Comparison of ENCODE assay signal across 9 cellular contexts in the genomic region with DNA sequence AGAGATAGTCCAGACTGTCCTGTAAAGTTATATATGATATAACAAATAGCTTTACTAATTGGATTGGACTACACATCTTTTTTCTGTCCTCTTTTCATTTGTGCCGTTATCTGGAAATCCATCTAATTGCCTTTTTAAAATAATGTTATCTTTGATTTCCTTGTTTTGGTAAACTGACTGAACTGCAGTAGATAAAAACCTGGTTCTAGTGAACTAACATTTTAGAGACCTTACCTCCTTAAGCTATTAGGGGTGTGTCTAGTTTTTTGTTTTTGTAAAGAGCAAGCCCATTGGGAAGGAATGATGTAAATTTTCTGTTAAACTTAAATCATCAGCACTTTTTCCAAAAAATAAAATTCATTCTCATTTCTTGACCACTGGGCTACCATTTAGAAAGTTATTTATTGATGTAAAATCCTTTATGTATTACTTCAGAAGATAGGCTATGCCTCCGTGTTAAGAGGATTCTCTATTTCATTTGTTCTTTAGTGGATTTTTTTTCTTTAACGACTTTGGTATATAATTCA. TPM values are rescaled to one million over a fixed set of nuclear protein-coding genes. Genes with fewer than 3 reads are reported as not detected.
DNase-seq lines count a peak whose midpoint lies in the region; ATAC-seq, FAIRE-seq and TF ChIP-seq lines count a peak whose summit lies in the region.
"Had no signal": no experiment of that assay in that cellular context is flagged by ENCODE, and none has a peak within 500 bp of the region (broad histone marks: within the 10 kb centered on the region; RNA-seq: fewer than 3 reads in every experiment).

No MANE protein-coding gene starts in this region.

- H3K79me2 ChIP-seq in Loucy (ENCODE audit: insufficient read depth, low read length): peaks cover 88% of the 10 kb centered on the region

- H3K4me3 ChIP-seq in Loucy (ENCODE audit: low read length, poor library complexity, severe bottlenecking): peak overlapping the region; percentile 90
- peak overlapping the region; percentile 86 for H3K4me3 ChIP-seq in ectodermal cell (ENCODE audit: insufficient read depth, low read depth, low read length)
- peak overlapping the region; percentile 97 to 99 for H3K4me3 ChIP-seq in neutrophil (ENCODE audit: low read depth in 1 of 2, low read length in 1 of 2)

- CTCF ChIA-PET in CD4-positive, alpha-beta T cell (lab: Charles Lee): interaction anchor here (1.4 to 2.0 kb wide), 3 partner anchors 15 to 121 kb away, joined by 4 to 19 read pairs (median 7); a partner anchor contains a TSS
- CTCF ChIA-PET in HEK293T (lab: Yijun Ruan, JAX): no interaction called here

- H3K4me1 Mint-ChIP-seq in CD4-positive, alpha-beta T cell (ENCODE audit: low read depth): peaks cover 68% of the 10 kb centered on the region

- H3K27me3 Mint-ChIP-seq in CD4-positive, alpha-beta T cell: no peaks in the 10 kb centered on the region

- no peak overlapping the region for H2AFZ ChIP-seq in Loucy (ENCODE audit: low read length)

- peak overlapping the region; percentile 100 for H3K4me3 Mint-ChIP-seq in CD4-positive, alpha-beta T cell

- H3K36me3 ChIP-seq in Loucy (ENCODE audit: insufficient read depth, low read length) (peaks cover 24% of the 10 kb centered on the region), ectodermal cell (ENCODE audit: control insufficient read depth, insufficient read depth, low read length) (peaks cover 12% of the 10 kb centered on the region), neutrophil (peaks cover 8% of the 10 kb centered on the region)

- no peaks in the 10 kb centered on the region for H3K9me2 ChIP-seq in Loucy (replicated peaks; ENCODE audit: low read depth, low read length)

- POLR2A ChIA-PET in CD4-positive, alpha-beta T cell (lab: Charles Lee): interaction anchor here (0.6 to 4.4 kb wide), 8 partner anchors 8 to 653 kb away, joined by 4 to 50 read pairs (median 12); a partner anchor contains a TSS
- POLR2A ChIA-PET in HEK293T (lab: Yijun Ruan, JAX): interaction anchor here (1.5 to 3.3 kb wide), 4 partner anchors 13 to 103 kb away, joined by 3 to 34 read pairs (median 20); a partner anchor contains a TSS

- H4K20me1 ChIP-seq in Loucy (ENCODE audit: insufficient read depth, low read length, poor library complexity, severe bottlenecking): peaks cover 67% of the 10 kb centered on the region

- no peaks in the 10 kb centered on the region for H3K9me3 ChIP-seq in CD4-positive, alpha-beta T cell (ENCODE audit: control insufficient read depth, low read length)
- H3K9me3 ChIP-seq in Loucy (ENCODE audit: insufficient read depth, low read depth, low read length) (no peaks in the 10 kb centered on the region), ectodermal cell (ENCODE audit: control insufficient read depth, low read length) (no peaks in the 10 kb centered on the region), neutrophil (no peaks in the 10 kb centered on the region)

- intact Hi-C loops in CD4-positive, alpha-beta T cell (cut with DNase I, micrococcal nuclease): loop anchor here (2.0 to 10.0 kb wide), 9 partner anchors 15 to 571 kb away; a partner anchor contains a TSS

- H3K4me1 ChIP-seq in Loucy (ENCODE audit: insufficient read depth, low read length, poor library complexity, severe bottlenecking) (peaks cover 44% of the 10 kb centered on the region), ectodermal cell (ENCODE audit: control insufficient read depth, insufficient read depth, low read length) (peaks cover 26% of the 10 kb centered on the region), neutrophil (ENCODE audit: control insufficient read depth in 1 of 2, insufficient read depth in 1 of 2, low read depth in 1 of 2, low read length in 1 of 2) (peaks cover 65 to 77% of the 10 kb centered on the region in 2 experiments)

- no peaks in the 10 kb centered on the region for H3K27me3 ChIP-seq in CD4-positive, alpha-beta T cell (ENCODE audit: control insufficient read depth, insufficient read depth, low read length)
- peaks cover 12% of the 10 kb centered on the region for H3K27me3 ChIP-seq in Loucy (ENCODE audit: insufficient read depth, low read length, poor library complexity, severe bottlenecking)
- no peaks in the 10 kb centered on the region for H3K27me3 ChIP-seq in ectodermal cell (ENCODE audit: control insufficient read depth, insufficient read depth, low read length, poor library complexity, severe bottlenecking)
- H3K27me3 ChIP-seq in neutrophil: no peaks in the 10 kb centered on the region

- peaks cover 69% of the 10 kb centered on the region for H3K36me3 Mint-ChIP-seq in CD4-positive, alpha-beta T cell (ENCODE audit: low read depth)

- no peaks in the 10 kb centered on the region for H3F3A ChIP-seq in Loucy (ENCODE audit: low read depth)

- no peak for ATAC-seq in CD4-positive, alpha-beta T cell (ENCODE audit: poor library complexity)
- no peak for ATAC-seq in HG03095 (IDR thresholded peaks at IDR 0.05; ENCODE audit: unreplicated experiment)

- FAIRE-seq in D721Med (lab: Jason Lieb, UNC): no peak
- FAIRE-seq: TTC549 had no signal

- TF ChIP-seq CTCF in CD4-positive, alpha-beta T cell (IDR thresholded peaks at IDR 0.05): no peak
- TF ChIP-seq CTCF in Loucy (conservative IDR thresholded peaks at IDR 0.05; ENCODE audit: low read length) (no peak), neutrophil (IDR thresholded peaks at IDR 0.05) (no peak), D721Med (IDR thresholded peaks at IDR 0.05; ENCODE audit: insufficient read depth, missing control alignments) (no peak)

- peak overlapping the region; percentile 91 for H3K4me2 ChIP-seq in Loucy (ENCODE audit: low read depth, low read length, poor library complexity, severe bottlenecking)

- no peak overlapping the region for H3K27ac ChIP-seq in CD4-positive, alpha-beta T cell (ENCODE audit: low read depth, low read length)
- no peak overlapping the region for H3K27ac ChIP-seq in ectodermal cell (ENCODE audit: insufficient read depth, low read depth, low read length, poor library complexity, severe bottlenecking)
- peak overlapping the region; percentile 99 for H3K27ac ChIP-seq in neutrophil

- peak overlapping the region; percentile 98 for H3K27ac Mint-ChIP-seq in CD4-positive, alpha-beta T cell

- H3K9ac ChIP-seq in Loucy (ENCODE audit: low read depth, low read length, poor library complexity, severe bottlenecking): peak overlapping the region; percentile 98

- DNase-seq in CD4-positive, alpha-beta T cell: no peak
- DNase-seq in HEK293T (ENCODE audit: extremely low spot score): no peak
- no peak for DNase-seq in D721Med (ENCODE audit: insufficient read length, low spot score)
- no peak for DNase-seq in SW 1271 (lab: John Stamatoyannopoulos, UW)

- no peaks in the 10 kb centered on the region for H3K9me3 Mint-ChIP-seq in CD4-positive, alpha-beta T cell

- 17% methylated on average over 2 of the region's 3 CpGs; no CpG with 5 or more reads in 1 of the 2 experiments for WGBS in ectodermal cell, 2 experiments

TF ChIP-seq in HEK293T, 16 proteins besides CTCF, POLR2A, EP300 and RAD21:
- TF ChIP-seq ZNF384 (IDR thresholded peaks at IDR 0.05) (no peak), L3MBTL2 (conservative IDR thresholded peaks at IDR 0.05) (no peak), ELF4 (IDR thresholded peaks at IDR 0.05) (no peak), TARDBP (IDR thresholded peaks at IDR 0.05) (no peak), FOXK2 (IDR thresholded peaks at IDR 0.05) (no peak), FOXM1 (IDR thresholded peaks at IDR 0.05; ENCODE audit: borderline replicate concordance) (no peak), HDGF (IDR thresholded peaks at IDR 0.05; ENCODE audit: borderline replicate concordance) (no peak), SP1 (IDR thresholded peaks at IDR 0.05) (no peak), SUZ12 (IDR thresholded peaks at IDR 0.05) (no peak), ARNT (IDR thresholded peaks at IDR 0.05) (no peak), LEF1 (IDR thresholded peaks at IDR 0.05; ENCODE audit: borderline replicate concordance) (no peak), FOXA1 (IDR thresholded peaks at IDR 0.05) (no peak)
- TF ChIP-seq, protein P1, sequence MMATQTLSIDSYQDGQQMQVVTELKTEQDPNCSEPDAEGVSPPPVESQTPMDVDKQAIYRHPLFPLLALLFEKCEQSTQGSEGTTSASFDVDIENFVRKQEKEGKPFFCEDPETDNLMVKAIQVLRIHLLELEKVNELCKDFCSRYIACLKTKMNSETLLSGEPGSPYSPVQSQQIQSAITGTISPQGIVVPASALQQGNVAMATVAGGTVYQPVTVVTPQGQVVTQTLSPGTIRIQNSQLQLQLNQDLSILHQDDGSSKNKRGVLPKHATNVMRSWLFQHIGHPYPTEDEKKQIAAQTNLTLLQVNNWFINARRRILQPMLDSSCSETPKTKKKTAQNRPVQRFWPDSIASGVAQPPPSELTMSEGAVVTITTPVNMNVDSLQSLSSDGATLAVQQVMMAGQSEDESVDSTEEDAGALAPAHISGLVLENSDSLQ (IDR thresholded peaks at IDR 0.05): no peak

RNA-seq across cellular contexts. Expression of a gene that starts 1.2 kb away (rescaled TPM):
- 1 to 10 TPM; 1.6 to 1.7 TPM for total RNA-seq in CD4-positive, alpha-beta T cell
- 4.2 TPM for polyA plus RNA-seq in ectodermal cell (2013, experiment 1 of 4)
- polyA plus RNA-seq in ectodermal cell (2013, experiment 2 of 4): 5.2 TPM
- polyA plus RNA-seq in ectodermal cell (2013, experiment 3 of 4): 4.1 TPM
- polyA plus RNA-seq in ectodermal cell (2013, experiment 4 of 4): 4.5 TPM

RNA-seq across cellular contexts. Expression of a gene that starts 2.1 kb away (rescaled TPM):
- 100 to 1,000 TPM; 227 to 228 TPM for total RNA-seq in CD4-positive, alpha-beta T cell
- 538 TPM for polyA plus RNA-seq in ectodermal cell (2013, experiment 1 of 4)
- 522 TPM for polyA plus RNA-seq in ectodermal cell (2013, experiment 2 of 4)
- polyA plus RNA-seq in ectodermal cell (2013, experiment 3 of 4): 365 TPM
- 398 TPM for polyA plus RNA-seq in ectodermal cell (2013, experiment 4 of 4)
